8 cellular contexts compared by ENCODE assay signal in the genomic region with DNA sequence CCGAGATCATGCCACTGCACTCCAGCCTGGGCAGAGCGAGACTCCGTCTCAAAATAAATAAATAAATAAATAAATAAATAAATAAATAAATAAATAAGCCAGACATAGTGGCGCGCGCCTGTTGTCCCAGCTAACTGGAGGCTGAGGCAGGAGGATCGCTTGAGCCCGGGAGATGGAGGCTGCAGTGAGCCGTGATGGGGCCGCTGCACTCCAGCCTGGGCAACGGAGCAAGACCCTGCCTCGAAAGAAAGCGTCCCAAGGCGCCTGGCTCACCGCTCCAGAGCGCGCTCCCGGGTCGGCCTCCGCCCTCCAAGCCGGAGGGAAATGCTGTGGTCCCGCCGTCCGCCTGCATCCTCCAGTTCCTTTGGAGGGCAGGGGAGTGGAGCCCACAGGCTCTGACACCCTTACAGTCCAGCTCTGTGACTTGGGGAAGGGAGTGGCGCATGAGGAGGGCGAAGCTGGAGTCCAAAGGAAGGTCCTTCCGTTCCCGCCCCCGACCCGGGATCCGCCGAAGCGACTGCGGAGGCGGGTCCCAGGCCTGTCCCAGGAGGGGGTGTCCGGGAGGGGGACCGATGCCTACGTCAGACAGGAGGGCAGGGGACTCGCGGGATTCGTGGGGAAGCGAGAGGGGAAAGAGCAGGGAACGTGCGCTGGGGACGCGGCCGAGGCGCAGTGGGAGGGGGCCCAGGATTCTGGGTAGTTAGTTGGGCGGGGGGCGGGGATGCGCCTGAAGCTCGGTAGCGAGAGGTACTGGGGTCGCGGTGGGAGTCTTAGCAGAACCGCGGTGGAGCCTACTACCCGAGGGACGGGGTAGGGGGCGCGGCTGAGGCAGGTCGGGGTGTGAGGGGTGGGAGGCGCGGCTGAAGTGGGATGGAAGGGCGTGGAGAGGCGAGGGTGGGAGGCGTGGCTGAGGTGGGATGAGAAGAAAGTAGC. TPM values are rescaled to one million over a fixed set of nuclear protein-coding genes. Genes with fewer than 3 reads are reported as not detected.
DNase-seq lines count a peak whose midpoint lies in the region; ATAC-seq and TF ChIP-seq lines count a peak whose summit lies in the region.

No MANE protein-coding gene starts in this region.

- peak overlapping the region; percentile 31; the same call in 1 of the 2 replicates for H3K4me3 ChIP-seq in MM.1S (ENCODE audit: low read length)
- H3K4me3 ChIP-seq in cardiac fibroblast (replicated peaks in 1 of 2; ENCODE audit: low read depth in 2 of 2, low read length in 2 of 2), result peak overlapping the region; percentile 51 to 54
- H3K4me3 ChIP-seq in left lung, result peak overlapping the region; percentile 31 to 45
- peak overlapping the region; percentile 52 to 64 for H3K4me3 ChIP-seq in testis

- H3K4me1 ChIP-seq in MM.1S (ENCODE audit: low read length) (no peaks in the 10 kb centered on the region), left lung (peaks cover 0 to 20% of the 10 kb centered on the region in 2 donors), testis (peaks cover 9% of the 10 kb centered on the region)

- ATAC-seq in left lung (peak; percentile 60), HG03521 (IDR thresholded peaks at IDR 0.05; ENCODE audit: unreplicated experiment) (no peak)

- H3K9me2 ChIP-seq in MM.1S (replicated peaks; ENCODE audit: insufficient read depth, low read length), result no peaks in the 10 kb centered on the region

- H3F3A ChIP-seq in MM.1S (ENCODE audit: insufficient read depth, low read length), result peaks cover 11% of the 10 kb centered on the region

- 4 to 7% methylated on average over 48 to 67 of the region's 67 CpGs for WGBS in testis, 2 donors

- no peak for TF ChIP-seq CTCF in MM.1S (IDR thresholded peaks at IDR 0.05; ENCODE audit: low read length)
- TF ChIP-seq CTCF in cardiac fibroblast (IDR thresholded peaks at IDR 0.05; ENCODE audit: low read depth, low read length), result no peak
- TF ChIP-seq CTCF in left lung (IDR thresholded peaks at IDR 0.05), result no peak
- TF ChIP-seq CTCF in testis (IDR thresholded peaks at IDR 0.05), result no peak

- peak; percentile 40 for DNase-seq in Daoy (ENCODE audit: low read depth)
- DNase-seq in MM.1S, result no peak
- DNase-seq in cardiac fibroblast (ENCODE audit: low read depth in 2 of 2), result peak; percentile 22 to 23
- DNase-seq in left lung, result peak in 1 of 2 donors; percentile 77
- DNase-seq in testis, result peak; percentile 21
- DNase-seq in activated effector memory CD4-positive, alpha-beta T cell treated with anti-CD3 and anti-CD28 coated beads, Interleukin-2, amount 50 U/mL, for 16 hours, result no peak
- no peak for DNase-seq in NCI-H2171 treated with DMSO at 0.1 percent for 48 hours (lab: John Stamatoyannopoulos, UW)

- H3K4me2 ChIP-seq in MM.1S (ENCODE audit: low read depth, low read length), result peak overlapping the region; percentile 47; the same call in 1 of the 2 replicates

- H3K36me3 ChIP-seq in MM.1S (replicated peaks; ENCODE audit: insufficient read depth, low read length) (no peaks in the 10 kb centered on the region), left lung (no peaks in the 10 kb centered on the region), testis (ENCODE audit: low read depth, missing control alignments) (no peaks in the 10 kb centered on the region)

- H3K27ac ChIP-seq in MM.1S (ENCODE audit: low read length) (no peak overlapping the region), left lung (peak overlapping the region; percentile 70 to 76), testis (peak overlapping the region; percentile 33 to 72)

- no peak for TF ChIP-seq POLR2A in testis (IDR thresholded peaks at IDR 0.05)

- H2AFZ ChIP-seq in MM.1S (ENCODE audit: low read length), result 0 out of 2 replicates have a peak overlapping the region, but pooled peaks have one; percentile 42

- no peak overlapping the region for H3K9ac ChIP-seq in MM.1S (ENCODE audit: low read length)

- H4K20me1 ChIP-seq in MM.1S (ENCODE audit: insufficient read depth, low read length), result no peaks in the 10 kb centered on the region

- intact Hi-C loops in left lung (cut with DNase I), result no loop called here
- intact Hi-C loops in testis (cut with DNase I; ENCODE audit: low total_unique reads), result no loop called here

- no peaks in the 10 kb centered on the region for H3K9me3 ChIP-seq in MM.1S (replicated peaks; ENCODE audit: insufficient read depth, low read length)
- H3K9me3 ChIP-seq in left lung, result no peaks in the 10 kb centered on the region
- H3K9me3 ChIP-seq in testis, result no peaks in the 10 kb centered on the region

- H3K27me3 ChIP-seq in MM.1S (replicated peaks; ENCODE audit: insufficient read depth, low read length) (no peaks in the 10 kb centered on the region), left lung (peaks cover 0 to 30% of the 10 kb centered on the region in 2 donors), testis (no peaks in the 10 kb centered on the region)

- H3K79me2 ChIP-seq in MM.1S (ENCODE audit: low read length), result no peaks in the 10 kb centered on the region

RNA-seq across cellular contexts. Expression of a gene that starts 8.4 kb away (rescaled TPM):
- total RNA-seq in Daoy (2014; rRNA removed; shearing (Covaris generic)), result 0.06 and 2.3 TPM in 2 replicates
- total RNA-seq in left lung (10 to 100 TPM; 58.0 to 97.7 TPM), testis (1 to 10 TPM; 7.1 to 7.7 TPM)
- polyA plus RNA-seq in testis (ENCODE audit: insufficient read depth, low read depth, low replicate concordance), result 7.6 TPM

RNA-seq across cellular contexts. Expression of a gene that starts 26.1 kb away (rescaled TPM):
- total RNA-seq in Daoy (2014; rRNA removed; shearing (Covaris generic)), result 1,877 and 2,346 TPM in 2 replicates
- 1,000 to 10,000 TPM; 1,151 to 1,430 TPM for total RNA-seq in left lung
- total RNA-seq in testis, result 1,000 to 10,000 TPM; 1,859 to 1,996 TPM
- 3,514 TPM for polyA plus RNA-seq in testis (ENCODE audit: insufficient read depth, low read depth, low replicate concordance)

RNA-seq across cellular contexts. Expression of a gene that starts 53.7 kb away (rescaled TPM):
- total RNA-seq in Daoy (2014; rRNA removed; shearing (Covaris generic)), result 121 and 144 TPM in 2 replicates
- 10 to 100 TPM; 11.5 to 13.5 TPM for total RNA-seq in left lung
- 100 to 1,000 TPM in 1 of 2 donors, 10 to 100 TPM in 1; 73.5 to 119 TPM for total RNA-seq in testis
- 82.3 TPM for polyA plus RNA-seq in testis (ENCODE audit: insufficient read depth, low read depth, low replicate concordance)

Comparison
In these comparisons a context has a peak if more than half of its experiments do, and no peak if none do; other contexts are left out.
1. DNase-seq: peak in Daoy (single experiment), cardiac fibroblast (2 of 2) and testis (single experiment); none in MM.1S (single experiment), activated effector memory CD4-positive, alpha-beta T cell treated with anti-CD3 and anti-CD28 coated beads, Interleukin-2, amount 50 U/mL, for 16 hours (single experiment) and NCI-H2171 treated with DMSO at 0.1 percent for 48 hours (single experiment).
2. RNA of a gene that starts 8.4 kb away (total RNA-seq): 58.0 to 97.7 TPM in left lung; 7.1 to 7.7 TPM in testis and 0.06 to 2.3 TPM in Daoy; every median in the first group is over 4 times any median in the second.
3. Peak in every context shown above with its lines, with median percentiles within 50 percentile points of each other: H3K4me3 ChIP-seq.